In genomic region chr1:162179121-162179520, GRCh38 we compare ENCODE assay signal across 1 cellular context.
TF ChIP-seq lines count a peak whose summit lies in the region.

No MANE protein-coding gene starts in this region.

TF ChIP-seq in HepG2, 621 proteins besides CTCF, POLR2A, EP300 and RAD21 (continued from another document):
- TF ChIP-seq KIAA2018 (CRISPR knock-in tag; IDR thresholded peaks at IDR 0.05; ENCODE audit: borderline replicate concordance) (no peak), MTERF4 (CRISPR knock-in tag; IDR thresholded peaks at IDR 0.05) (no peak), ATF3 (CRISPR knock-in tag; IDR thresholded peaks at IDR 0.05) (no peak), CEBPB (IDR thresholded peaks at IDR 0.05; ENCODE audit: borderline replicate concordance, low read depth, low read length) (no peak), ZNF709 (CRISPR knock-in tag; IDR thresholded peaks at IDR 0.05) (no peak), SP2 (CRISPR knock-in tag; IDR thresholded peaks at IDR 0.05) (no peak), ATF4 (CRISPR knock-in tag; IDR thresholded peaks at IDR 0.05) (no peak), MAZ (IDR thresholded peaks at IDR 0.05; ENCODE audit: borderline replicate concordance, low read depth, low read length) (no peak), MAZ (CRISPR knock-in tag; IDR thresholded peaks at IDR 0.05; ENCODE audit: low read depth) (no peak), IKZF4 (CRISPR knock-in tag; IDR thresholded peaks at IDR 0.05; ENCODE audit: borderline replicate concordance, low read depth, not compliant biosample characterization) (no peak), ZBTB4 (CRISPR knock-in tag; IDR thresholded peaks at IDR 0.05; ENCODE audit: borderline replicate concordance) (no peak), AGO2 (optimal IDR thresholded peaks at IDR 0.05; ENCODE audit: low read depth, low read length) (no peak)
